Comparison of ENCODE assay signal across 1 cellular context in genomic region chr6:28395918-28396317, GRCh38.
TF ChIP-seq lines count a peak whose summit lies in the region.

No MANE protein-coding gene starts in this region.

TF ChIP-seq in WTC11, 78 proteins besides CTCF, POLR2A, EP300 and RAD21 (continued from another document):
- TF ChIP-seq, protein P1, sequence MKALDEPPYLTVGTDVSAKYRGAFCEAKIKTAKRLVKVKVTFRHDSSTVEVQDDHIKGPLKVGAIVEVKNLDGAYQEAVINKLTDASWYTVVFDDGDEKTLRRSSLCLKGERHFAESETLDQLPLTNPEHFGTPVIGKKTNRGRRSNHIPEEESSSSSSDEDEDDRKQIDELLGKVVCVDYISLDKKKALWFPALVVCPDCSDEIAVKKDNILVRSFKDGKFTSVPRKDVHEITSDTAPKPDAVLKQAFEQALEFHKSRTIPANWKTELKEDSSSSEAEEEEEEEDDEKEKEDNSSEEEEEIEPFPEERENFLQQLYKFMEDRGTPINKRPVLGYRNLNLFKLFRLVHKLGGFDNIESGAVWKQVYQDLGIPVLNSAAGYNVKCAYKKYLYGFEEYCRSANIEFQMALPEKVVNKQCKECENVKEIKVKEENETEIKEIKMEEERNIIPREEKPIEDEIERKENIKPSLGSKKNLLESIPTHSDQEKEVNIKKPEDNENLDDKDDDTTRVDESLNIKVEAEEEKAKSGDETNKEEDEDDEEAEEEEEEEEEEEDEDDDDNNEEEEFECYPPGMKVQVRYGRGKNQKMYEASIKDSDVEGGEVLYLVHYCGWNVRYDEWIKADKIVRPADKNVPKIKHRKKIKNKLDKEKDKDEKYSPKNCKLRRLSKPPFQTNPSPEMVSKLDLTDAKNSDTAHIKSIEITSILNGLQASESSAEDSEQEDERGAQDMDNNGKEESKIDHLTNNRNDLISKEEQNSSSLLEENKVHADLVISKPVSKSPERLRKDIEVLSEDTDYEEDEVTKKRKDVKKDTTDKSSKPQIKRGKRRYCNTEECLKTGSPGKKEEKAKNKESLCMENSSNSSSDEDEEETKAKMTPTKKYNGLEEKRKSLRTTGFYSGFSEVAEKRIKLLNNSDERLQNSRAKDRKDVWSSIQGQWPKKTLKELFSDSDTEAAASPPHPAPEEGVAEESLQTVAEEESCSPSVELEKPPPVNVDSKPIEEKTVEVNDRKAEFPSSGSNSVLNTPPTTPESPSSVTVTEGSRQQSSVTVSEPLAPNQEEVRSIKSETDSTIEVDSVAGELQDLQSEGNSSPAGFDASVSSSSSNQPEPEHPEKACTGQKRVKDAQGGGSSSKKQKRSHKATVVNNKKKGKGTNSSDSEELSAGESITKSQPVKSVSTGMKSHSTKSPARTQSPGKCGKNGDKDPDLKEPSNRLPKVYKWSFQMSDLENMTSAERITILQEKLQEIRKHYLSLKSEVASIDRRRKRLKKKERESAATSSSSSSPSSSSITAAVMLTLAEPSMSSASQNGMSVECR (CRISPR knock-in tag; IDR thresholded peaks at IDR 0.05; ENCODE audit: borderline replicate concordance): no peak
- no peak for TF ChIP-seq PRRX2 (CRISPR knock-in tag; IDR thresholded peaks at IDR 0.05)
- TF ChIP-seq FOXK1 (CRISPR knock-in tag; IDR thresholded peaks at IDR 0.05): no peak
